Comparison of ENCODE assay signal across 8 cellular contexts in the genomic region with DNA sequence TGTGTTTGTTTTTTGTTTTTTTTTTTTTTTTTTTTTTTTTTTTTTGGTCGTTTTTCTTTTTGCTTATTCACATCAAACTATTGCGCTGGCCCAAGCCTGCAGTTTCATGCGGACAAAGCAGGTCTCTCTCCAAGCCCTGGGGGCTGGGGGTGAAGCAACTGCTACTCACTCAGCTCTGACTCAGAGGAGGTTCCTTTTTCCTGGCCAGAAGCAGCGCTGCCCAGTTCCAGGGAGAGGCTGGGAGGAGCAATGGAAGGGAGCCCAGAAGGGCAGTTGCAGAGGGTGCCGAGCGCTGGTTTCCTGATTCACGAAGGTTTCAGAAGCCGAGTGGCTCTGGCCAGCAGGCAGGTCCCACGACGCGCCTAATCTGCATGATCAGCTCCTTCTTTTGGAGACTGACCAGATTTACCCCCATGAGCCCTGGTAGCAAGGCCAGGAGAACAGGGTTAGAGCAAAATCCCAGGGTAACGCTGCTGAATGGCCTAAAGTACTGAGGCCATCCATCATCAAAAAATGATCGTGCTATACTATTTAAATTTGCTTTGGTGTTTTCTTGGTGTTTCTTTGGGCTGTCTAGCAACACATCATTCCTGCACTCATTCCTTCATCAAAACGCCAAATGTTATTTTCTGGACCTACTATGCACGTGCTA.
DNase-seq lines count a peak whose midpoint lies in the region; ATAC-seq and TF ChIP-seq lines count a peak whose summit lies in the region.

No MANE protein-coding gene starts in this region.

- peaks cover 7% of the 10 kb centered on the region for H3K4me1 Mint-ChIP-seq in WTC11
- H3K4me1 Mint-ChIP-seq in activated CD8-positive, alpha-beta T cell treated with anti-CD3 and anti-CD28 coated beads for 36 hours (ENCODE audit: low read depth) = no peaks in the 10 kb centered on the region

- WGBS in psoas muscle, 3 donors = 12 to 17% (median 13%) methylated on average over 15 of the region's 15 CpGs

- H3K36me3 ChIP-seq in psoas muscle (ENCODE audit: insufficient read depth in 1 of 2, low read depth in 1 of 2) = no peaks in the 10 kb centered on the region

- POLR2A ChIA-PET in WTC11 (lab: Charles Lee) = no interaction called here
- POLR2A ChIA-PET in activated CD8-positive, alpha-beta T cell treated with anti-CD3 and anti-CD28 coated beads for 36 hours (lab: Charles Lee) = no interaction called here

- H3K27me3 Mint-ChIP-seq in WTC11 (ENCODE audit: low read depth) = no peaks in the 10 kb centered on the region
- H3K27me3 Mint-ChIP-seq in activated CD8-positive, alpha-beta T cell treated with anti-CD3 and anti-CD28 coated beads for 36 hours = peaks cover 3% of the 10 kb centered on the region

- H3K27ac ChIP-seq in psoas muscle = peak overlapping the region; percentile 92

- peaks cover 5% of the 10 kb centered on the region for H3K4me1 ChIP-seq in psoas muscle

- no peak overlapping the region for H3K4me3 Mint-ChIP-seq in WTC11
- H3K4me3 Mint-ChIP-seq in activated CD8-positive, alpha-beta T cell treated with anti-CD3 and anti-CD28 coated beads for 36 hours = no peak overlapping the region

- H3K36me3 Mint-ChIP-seq in WTC11 = no peaks in the 10 kb centered on the region
- no peaks in the 10 kb centered on the region for H3K36me3 Mint-ChIP-seq in activated CD8-positive, alpha-beta T cell treated with anti-CD3 and anti-CD28 coated beads for 36 hours (ENCODE audit: low read depth)

- CTCF ChIA-PET in WTC11 (lab: Charles Lee) = no interaction called here
- CTCF ChIA-PET in activated CD8-positive, alpha-beta T cell treated with anti-CD3 and anti-CD28 coated beads for 36 hours (lab: Charles Lee) = no interaction called here

- no peak for TF ChIP-seq CTCF in WTC11 (IDR thresholded peaks at IDR 0.05)
- TF ChIP-seq CTCF in psoas muscle (IDR thresholded peaks at IDR 0.05) = no peak
- no peak for TF ChIP-seq CTCF in activated CD8-positive, alpha-beta T cell treated with anti-CD3 and anti-CD28 coated beads for 36 hours (IDR thresholded peaks at IDR 0.05)

- H3K9me3 Mint-ChIP-seq in WTC11 = peaks cover 3% of the 10 kb centered on the region; the same call in 1 of the 2 replicates
- peaks cover 1% of the 10 kb centered on the region for H3K9me3 Mint-ChIP-seq in activated CD8-positive, alpha-beta T cell treated with anti-CD3 and anti-CD28 coated beads for 36 hours

- peak; percentile 100 for DNase-seq in ELR (ENCODE audit: low read depth)
- peak; percentile 14 for DNase-seq in WTC11 (ENCODE audit: low spot score)
- peak; percentile 91 for DNase-seq in Right ventricle myocardium superior
- peak; percentile 90 to 94 for DNase-seq in psoas muscle
- no peak for DNase-seq in activated CD8-positive, alpha-beta T cell treated with anti-CD3 and anti-CD28 coated beads for 36 hours
- no peak for DNase-seq in cerebellar nuclear complex (lab: John Stamatoyannopoulos, UW)
- no peak for DNase-seq in activated naive CD4-positive, alpha-beta T cell (lab: John Stamatoyannopoulos, UW)

- no peaks in the 10 kb centered on the region for H3K9me3 ChIP-seq in psoas muscle

- H3K27me3 ChIP-seq in psoas muscle (ENCODE audit: insufficient read depth in 3 of 3, low read length in 2 of 3) = no peaks in the 10 kb centered on the region

- intact Hi-C loops in Right ventricle myocardium superior (cut with DNase I) (no loop called here), psoas muscle (cut with DNase I) (loop anchor here in 1 of 2 donors (5.0 to 10.0 kb wide), 2 partner anchors 51 to 146 kb away; a partner anchor contains a TSS)
- intact Hi-C loops in activated CD8-positive, alpha-beta T cell treated with anti-CD3 and anti-CD28 coated beads for 36 hours (cut with micrococcal nuclease) = no loop called here

- no peak overlapping the region for H3K27ac Mint-ChIP-seq in WTC11
- no peak overlapping the region for H3K27ac Mint-ChIP-seq in activated CD8-positive, alpha-beta T cell treated with anti-CD3 and anti-CD28 coated beads for 36 hours

- ATAC-seq in WTC11 (peak; percentile 67), Right ventricle myocardium superior (ENCODE audit: poor library complexity) (peak; percentile 97), psoas muscle (peak; percentile 95 to 99 (median 97)), HG03108 (IDR thresholded peaks at IDR 0.05; ENCODE audit: unreplicated experiment) (no peak)
- no peak for ATAC-seq in activated CD8-positive, alpha-beta T cell treated with anti-CD3 and anti-CD28 coated beads for 36 hours

- peak overlapping the region; percentile 66 for H3K4me3 ChIP-seq in psoas muscle

TF ChIP-seq in WTC11, 78 proteins besides CTCF, POLR2A, EP300 and RAD21 (continues in another document):
- TF ChIP-seq GABPB1 (CRISPR knock-in tag; IDR thresholded peaks at IDR 0.05) (no peak), NR1H2 (CRISPR knock-in tag; IDR thresholded peaks at IDR 0.05) (no peak), NFYB (CRISPR knock-in tag; conservative IDR thresholded peaks at IDR 0.05; ENCODE audit: low read depth) (no peak), MXD4 (CRISPR knock-in tag; IDR thresholded peaks at IDR 0.05; ENCODE audit: borderline replicate concordance) (no peak), ZNF317 (CRISPR knock-in tag; IDR thresholded peaks at IDR 0.05; ENCODE audit: borderline replicate concordance, low read depth) (no peak), TP53 (CRISPR knock-in tag; IDR thresholded peaks at IDR 0.05) (no peak), SP1 (CRISPR knock-in tag; conservative IDR thresholded peaks at IDR 0.05) (no peak), PRRX2 (CRISPR knock-in tag; IDR thresholded peaks at IDR 0.05) (no peak), ELF4 (CRISPR knock-in tag; IDR thresholded peaks at IDR 0.05; ENCODE audit: low read depth) (no peak), FOXJ3 (CRISPR knock-in tag; IDR thresholded peaks at IDR 0.05; ENCODE audit: borderline replicate concordance) (no peak)
- TF ChIP-seq, protein P1, sequence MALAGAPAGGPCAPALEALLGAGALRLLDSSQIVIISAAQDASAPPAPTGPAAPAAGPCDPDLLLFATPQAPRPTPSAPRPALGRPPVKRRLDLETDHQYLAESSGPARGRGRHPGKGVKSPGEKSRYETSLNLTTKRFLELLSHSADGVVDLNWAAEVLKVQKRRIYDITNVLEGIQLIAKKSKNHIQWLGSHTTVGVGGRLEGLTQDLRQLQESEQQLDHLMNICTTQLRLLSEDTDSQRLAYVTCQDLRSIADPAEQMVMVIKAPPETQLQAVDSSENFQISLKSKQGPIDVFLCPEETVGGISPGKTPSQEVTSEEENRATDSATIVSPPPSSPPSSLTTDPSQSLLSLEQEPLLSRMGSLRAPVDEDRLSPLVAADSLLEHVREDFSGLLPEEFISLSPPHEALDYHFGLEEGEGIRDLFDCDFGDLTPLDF (CRISPR knock-in tag; IDR thresholded peaks at IDR 0.05) = no peak
- TF ChIP-seq, protein P2, sequence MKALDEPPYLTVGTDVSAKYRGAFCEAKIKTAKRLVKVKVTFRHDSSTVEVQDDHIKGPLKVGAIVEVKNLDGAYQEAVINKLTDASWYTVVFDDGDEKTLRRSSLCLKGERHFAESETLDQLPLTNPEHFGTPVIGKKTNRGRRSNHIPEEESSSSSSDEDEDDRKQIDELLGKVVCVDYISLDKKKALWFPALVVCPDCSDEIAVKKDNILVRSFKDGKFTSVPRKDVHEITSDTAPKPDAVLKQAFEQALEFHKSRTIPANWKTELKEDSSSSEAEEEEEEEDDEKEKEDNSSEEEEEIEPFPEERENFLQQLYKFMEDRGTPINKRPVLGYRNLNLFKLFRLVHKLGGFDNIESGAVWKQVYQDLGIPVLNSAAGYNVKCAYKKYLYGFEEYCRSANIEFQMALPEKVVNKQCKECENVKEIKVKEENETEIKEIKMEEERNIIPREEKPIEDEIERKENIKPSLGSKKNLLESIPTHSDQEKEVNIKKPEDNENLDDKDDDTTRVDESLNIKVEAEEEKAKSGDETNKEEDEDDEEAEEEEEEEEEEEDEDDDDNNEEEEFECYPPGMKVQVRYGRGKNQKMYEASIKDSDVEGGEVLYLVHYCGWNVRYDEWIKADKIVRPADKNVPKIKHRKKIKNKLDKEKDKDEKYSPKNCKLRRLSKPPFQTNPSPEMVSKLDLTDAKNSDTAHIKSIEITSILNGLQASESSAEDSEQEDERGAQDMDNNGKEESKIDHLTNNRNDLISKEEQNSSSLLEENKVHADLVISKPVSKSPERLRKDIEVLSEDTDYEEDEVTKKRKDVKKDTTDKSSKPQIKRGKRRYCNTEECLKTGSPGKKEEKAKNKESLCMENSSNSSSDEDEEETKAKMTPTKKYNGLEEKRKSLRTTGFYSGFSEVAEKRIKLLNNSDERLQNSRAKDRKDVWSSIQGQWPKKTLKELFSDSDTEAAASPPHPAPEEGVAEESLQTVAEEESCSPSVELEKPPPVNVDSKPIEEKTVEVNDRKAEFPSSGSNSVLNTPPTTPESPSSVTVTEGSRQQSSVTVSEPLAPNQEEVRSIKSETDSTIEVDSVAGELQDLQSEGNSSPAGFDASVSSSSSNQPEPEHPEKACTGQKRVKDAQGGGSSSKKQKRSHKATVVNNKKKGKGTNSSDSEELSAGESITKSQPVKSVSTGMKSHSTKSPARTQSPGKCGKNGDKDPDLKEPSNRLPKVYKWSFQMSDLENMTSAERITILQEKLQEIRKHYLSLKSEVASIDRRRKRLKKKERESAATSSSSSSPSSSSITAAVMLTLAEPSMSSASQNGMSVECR (CRISPR knock-in tag; IDR thresholded peaks at IDR 0.05; ENCODE audit: borderline replicate concordance) = no peak
- TF ChIP-seq, protein P3, sequence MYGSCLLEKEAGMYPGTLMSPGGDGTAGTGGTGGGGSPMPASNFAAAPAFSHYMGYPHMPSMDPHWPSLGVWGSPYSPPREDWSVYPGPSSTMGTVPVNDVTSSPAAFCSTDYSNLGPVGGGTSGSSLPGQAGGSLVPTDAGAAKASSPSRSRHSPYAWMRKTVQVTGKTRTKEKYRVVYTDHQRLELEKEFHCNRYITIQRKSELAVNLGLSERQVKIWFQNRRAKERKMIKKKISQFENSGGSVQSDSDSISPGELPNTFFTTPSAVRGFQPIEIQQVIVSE (CRISPR knock-in tag; IDR thresholded peaks at IDR 0.05; ENCODE audit: borderline replicate concordance) = no peak
- TF ChIP-seq, protein P4, sequence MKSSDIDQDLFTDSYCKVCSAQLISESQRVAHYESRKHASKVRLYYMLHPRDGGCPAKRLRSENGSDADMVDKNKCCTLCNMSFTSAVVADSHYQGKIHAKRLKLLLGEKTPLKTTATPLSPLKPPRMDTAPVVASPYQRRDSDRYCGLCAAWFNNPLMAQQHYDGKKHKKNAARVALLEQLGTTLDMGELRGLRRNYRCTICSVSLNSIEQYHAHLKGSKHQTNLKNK (CRISPR knock-in tag; IDR thresholded peaks at IDR 0.05) = no peak
- TF ChIP-seq, protein P5, sequence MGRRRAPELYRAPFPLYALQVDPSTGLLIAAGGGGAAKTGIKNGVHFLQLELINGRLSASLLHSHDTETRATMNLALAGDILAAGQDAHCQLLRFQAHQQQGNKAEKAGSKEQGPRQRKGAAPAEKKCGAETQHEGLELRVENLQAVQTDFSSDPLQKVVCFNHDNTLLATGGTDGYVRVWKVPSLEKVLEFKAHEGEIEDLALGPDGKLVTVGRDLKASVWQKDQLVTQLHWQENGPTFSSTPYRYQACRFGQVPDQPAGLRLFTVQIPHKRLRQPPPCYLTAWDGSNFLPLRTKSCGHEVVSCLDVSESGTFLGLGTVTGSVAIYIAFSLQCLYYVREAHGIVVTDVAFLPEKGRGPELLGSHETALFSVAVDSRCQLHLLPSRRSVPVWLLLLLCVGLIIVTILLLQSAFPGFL (CRISPR knock-in tag; IDR thresholded peaks at IDR 0.05; ENCODE audit: borderline replicate concordance) = no peak

Comparison
In these comparisons a context has a peak if more than half of its experiments do, and no peak if none do; other contexts are left out.
1. DNase-seq: peak in ELR (single experiment), WTC11 (single experiment), Right ventricle myocardium superior (single experiment) and psoas muscle (2 of 2); none in activated CD8-positive, alpha-beta T cell treated with anti-CD3 and anti-CD28 coated beads for 36 hours (single experiment), cerebellar nuclear complex (0 of 2) and activated naive CD4-positive, alpha-beta T cell (0 of 4).
2. ATAC-seq: peak in WTC11 (single experiment), Right ventricle myocardium superior (single experiment) and psoas muscle (4 of 4); none in HG03108 (single experiment) and activated CD8-positive, alpha-beta T cell treated with anti-CD3 and anti-CD28 coated beads for 36 hours (single experiment).